In genomic region chr2:121709776-121710469, GRCh38 we compare ENCODE assay signal across 19 cellular contexts. TPM values are rescaled to one million over a fixed set of nuclear protein-coding genes. Genes with fewer than 3 reads are reported as not detected.
DNase-seq lines count a peak whose midpoint lies in the region; ATAC-seq and TF ChIP-seq lines count a peak whose summit lies in the region.
"Had no signal": no experiment of that assay in that cellular context is flagged by ENCODE, and none has a peak within 500 bp of the region (broad histone marks: within the 10 kb centered on the region; RNA-seq: fewer than 3 reads in every experiment).

No MANE protein-coding gene starts in this region.

- no TSS peak for BruUV-seq in HCT116 (replicated peaks; lab: Mats Ljungman, UMichigan)

- H3K9me3 ChIP-seq in HCT116 (ENCODE audit: control insufficient read depth in 1 of 2, insufficient read depth in 1 of 2, low read depth in 1 of 2, low read length in 2 of 2) (no peaks in the 10 kb centered on the region), neuronal stem cell (replicated peaks in 1 of 2; ENCODE audit: control insufficient read depth in 2 of 2, insufficient read depth in 1 of 2, low read depth in 1 of 2, low read length in 2 of 2) (no peaks in the 10 kb centered on the region)
- H3K9me3 ChIP-seq: MG63, SJCRH30 had no signal

- ATAC-seq in HCT116 = no peak
- ATAC-seq in foreskin keratinocyte = peak; percentile 21
- no peak for ATAC-seq in T-cell (replicated peaks in 1 of 4)
- no peak for ATAC-seq in GM19455 (IDR thresholded peaks at IDR 0.05; ENCODE audit: unreplicated experiment)

- no CpG with 5 or more reads among the region's 11 CpGs for WGBS in neuronal stem cell (ENCODE audit: extremely low coverage in 2 of 2, insufficient read length in 2 of 2, insufficient replicate concordance in 1 of 2), 2 donors

- no peak overlapping the region for H3K14ac ChIP-seq in neuronal stem cell (ENCODE audit: low read length)

- no peak for DNase-seq in HCT116 (ENCODE audit: low read depth, low spot score)
- peak; percentile 55 for DNase-seq in SW480 (ENCODE audit: low spot score)
- DNase-seq in foreskin keratinocyte = no peak
- DNase-seq in neuronal stem cell (ENCODE audit: low spot score) = no peak
- no peak for DNase-seq in T-cell
- no peak for DNase-seq in GM13977 (ENCODE audit: low spot score)
- DNase-seq: ACHN, AML-193, COR-L47, DMS153, GOT3, HFFc6, MG63, NCI-H1092, NCI-H146, NCI-H2081 treated with DMSO at 0.1 percent for 48 hours, NCI-H510A, SJCRH30 had no signal

- H3K27me3 ChIP-seq in HCT116 (ENCODE audit: insufficient read depth, low read length) (no peaks in the 10 kb centered on the region), foreskin keratinocyte (no peaks in the 10 kb centered on the region), neuronal stem cell (ENCODE audit: control insufficient read depth in 3 of 3, insufficient read depth in 3 of 3, low read depth in 1 of 3, low read length in 3 of 3) (peaks cover 0 to 3% (median 0%) of the 10 kb centered on the region in 3 experiments)
- H3K27me3 ChIP-seq: MG63, SJCRH30 had no signal

- H3K4me1 Mint-ChIP-seq in T-cell = no peaks in the 10 kb centered on the region

- H2BK15ac ChIP-seq in neuronal stem cell (ENCODE audit: low read length) = no peak overlapping the region

- no peak overlapping the region for H2BK120ac ChIP-seq in neuronal stem cell (ENCODE audit: low read depth, low read length)

- TF ChIP-seq CTCF in HCT116 (IDR thresholded peaks at IDR 0.05 in 2 of 3, conservative IDR thresholded peaks at IDR 0.05 in 1 of 3; ENCODE audit: borderline replicate concordance in 1 of 3, insufficient read depth in 1 of 3, low read depth in 2 of 3, low read length in 2 of 3) (no peak), foreskin keratinocyte (conservative IDR thresholded peaks at IDR 0.05) (no peak), GM13977 (IDR thresholded peaks at IDR 0.05; ENCODE audit: extremely low read depth, insufficient read depth, missing control alignments) (no peak)

- POLR2A ChIA-PET in HCT116 (lab: Charles Lee) = interaction anchor here (1.6 kb wide), 1 partner anchor 10 kb away, joined by 4 read pairs; no protein-coding TSS in a partner anchor
- POLR2A ChIA-PET in T-cell (lab: Charles Lee) = no interaction called here

- no peak for TF ChIP-seq POLR2A in HCT116 (IDR thresholded peaks at IDR 0.05; ENCODE audit: borderline replicate concordance, extremely low read depth, insufficient read depth, insufficient read length)

- no peaks in the 10 kb centered on the region for H3K36me3 Mint-ChIP-seq in T-cell

- CTCF ChIA-PET in HCT116 (lab: Charles Lee) (no interaction called here), T-cell (lab: Charles Lee) (no interaction called here)

- no peak overlapping the region for H4K8ac ChIP-seq in neuronal stem cell (ENCODE audit: low read depth, low read length)

- intact Hi-C loops in HCT116 (cut with micrococcal nuclease) = loop anchor here (10.0 kb wide), 1 partner anchor 625 kb away; no protein-coding TSS in a partner anchor

- H3K36me3 ChIP-seq in HCT116 (ENCODE audit: control insufficient read depth in 1 of 2, insufficient read depth in 2 of 2, low read length in 2 of 2) (no peaks in the 10 kb centered on the region), neuronal stem cell (replicated peaks in 1 of 2; ENCODE audit: control insufficient read depth in 2 of 2, insufficient read depth in 2 of 2, low read length in 2 of 2) (no peaks in the 10 kb centered on the region)
- H3K36me3 ChIP-seq: MG63, SJCRH30 had no signal

- in situ Hi-C loops in GM13977 (cut with MboI; ENCODE audit: low pct_unique_long_range_greater_than_20kb, low sequenced_read_pairs, unreplicated experiment) = loop anchor here (10.0 to 25.0 kb wide), 2 partner anchors 175 to 323 kb away; partner anchors contain the start of gene RNU4ATAC

- H3K9me2 ChIP-seq in HCT116 (ENCODE audit: insufficient read depth) = no peaks in the 10 kb centered on the region

- no peak overlapping the region for H3K27ac Mint-ChIP-seq in T-cell

- no peaks in the 10 kb centered on the region for H3K79me2 ChIP-seq in HCT116 (ENCODE audit: insufficient read depth, low read length)

- H3K4ac ChIP-seq in neuronal stem cell (ENCODE audit: low read length) = no peak overlapping the region

- RAD21 ChIA-PET in HCT116 (lab: Charles Lee; ENCODE audit: low non-redundant PET in 1 of 2, low total read pairs in 2 of 2, uncharacterized antibody in 2 of 2, unreplicated experiment in 2 of 2) = no interaction called here

- H3K27ac ChIP-seq in HCT116 (ENCODE audit: low read depth, low read length) (no peak overlapping the region), foreskin keratinocyte (no peak overlapping the region), neuronal stem cell (replicated peaks; ENCODE audit: low read length) (no peak overlapping the region)
- H3K27ac ChIP-seq: SJCRH30 had no signal

- H3K4me2 ChIP-seq in HCT116 (ENCODE audit: low read length) (peak overlapping the region; percentile 35; the same call in 1 of the 2 replicates), neuronal stem cell (ENCODE audit: insufficient read depth, low read length, poor library complexity, severe bottlenecking) (no peak overlapping the region)

- H3K9ac ChIP-seq in HCT116 (ENCODE audit: low read length) (no peak overlapping the region), neuronal stem cell (ENCODE audit: low read depth, low read length, poor library complexity) (no peak overlapping the region)

- H4K20me1 ChIP-seq in HCT116 (ENCODE audit: insufficient read depth) = no peaks in the 10 kb centered on the region

- no peak for TF ChIP-seq RAD21 in HCT116 (IDR thresholded peaks at IDR 0.05; ENCODE audit: low read depth)

- no peak overlapping the region for H2BK12ac ChIP-seq in neuronal stem cell (ENCODE audit: low read length)

- no peak overlapping the region for H3K18ac ChIP-seq in neuronal stem cell (ENCODE audit: low read length)

- H2BK5ac ChIP-seq in neuronal stem cell (ENCODE audit: low read length) = no peak overlapping the region

- H2AK5ac ChIP-seq in neuronal stem cell (ENCODE audit: low read depth, low read length) = no peak overlapping the region

- no peaks in the 10 kb centered on the region for H3K27me3 Mint-ChIP-seq in T-cell

- H4K91ac ChIP-seq in neuronal stem cell (ENCODE audit: low read depth, low read length, poor library complexity) = no peak overlapping the region

- no peak overlapping the region for H3K23ac ChIP-seq in neuronal stem cell (ENCODE audit: low read depth, low read length, poor library complexity)

- peaks cover 3 to 14% of the 10 kb centered on the region in 2 experiments; a peak in 2 of 4 replicates for H3K4me1 ChIP-seq in HCT116 (ENCODE audit: control insufficient read depth in 1 of 2, insufficient read depth in 2 of 2, low read length in 2 of 2)
- no peaks in the 10 kb centered on the region for H3K4me1 ChIP-seq in foreskin keratinocyte
- H3K4me1 ChIP-seq in neuronal stem cell (ENCODE audit: control insufficient read depth in 2 of 2, insufficient read depth in 1 of 2, low read depth in 1 of 2, low read length in 2 of 2) = peaks cover 4 to 7% of the 10 kb centered on the region in 2 donors

- H3K4me3 ChIP-seq in HCT116 (replicated peaks in 1 of 2; ENCODE audit: low read depth in 1 of 2, low read length in 2 of 2) (no peak overlapping the region), neuronal stem cell (ENCODE audit: low read length in 2 of 2) (no peak overlapping the region)
- H3K4me3 ChIP-seq: MG63, SJCRH30 had no signal

- no peak overlapping the region for H3K4me3 Mint-ChIP-seq in T-cell

- H2AFZ ChIP-seq in HCT116 (ENCODE audit: low read depth, low read length, poor library complexity, severe bottlenecking) (no peak overlapping the region), neuronal stem cell (ENCODE audit: low read length) (peak overlapping the region; percentile 31)

- no peaks in the 10 kb centered on the region for H3K9me3 Mint-ChIP-seq in T-cell
- H3K9me3 Mint-ChIP-seq: HFFc6 had no signal

- H3K79me1 ChIP-seq in neuronal stem cell (ENCODE audit: low read depth, low read length) = peaks cover 1% of the 10 kb centered on the region

TF ChIP-seq in HCT116, 20 proteins besides CTCF, POLR2A, EP300 and RAD21 (continues in another document):
- TF ChIP-seq ZNF274 (IDR thresholded peaks at IDR 0.05; ENCODE audit: low read depth, low read length) (no peak), CBX3 (IDR thresholded peaks at IDR 0.05; ENCODE audit: low read depth) (no peak), EGR1 (IDR thresholded peaks at IDR 0.05; ENCODE audit: low read depth) (no peak), SP1 (IDR thresholded peaks at IDR 0.05; ENCODE audit: low read depth) (no peak), EZH2phosphoT487 (IDR thresholded peaks at IDR 0.05; ENCODE audit: borderline replicate concordance) (no peak), ATF3 (IDR thresholded peaks at IDR 0.05) (no peak), SIN3A (IDR thresholded peaks at IDR 0.05; ENCODE audit: low read depth) (no peak)

RNA-seq across cellular contexts. Expression of gene NIFK, which starts 26.8 kb away (rescaled TPM):
- total RNA-seq in HCT116 (2021; ENCODE audit: unreplicated experiment) = 93.2 TPM
- polyA plus RNA-seq in HCT116 (2012) = 18.2 and 28.3 TPM in 2 replicates
- total RNA-seq in foreskin keratinocyte = 59.9 and 68.3 TPM in 2 replicates
- 80.4 and 95.5 TPM in 2 replicates for polyA plus RNA-seq in foreskin keratinocyte
- polyA plus RNA-seq in neuronal stem cell (2013, experiment 1 of 2) = 71.9 TPM
- polyA plus RNA-seq in neuronal stem cell (2013, experiment 2 of 2) = 72.4 TPM
- 10 to 100 TPM; 29.0 to 60.0 (median 53.9) TPM for total RNA-seq in T-cell

RNA-seq across cellular contexts. Expression of gene TSN, which starts 45.5 kb away (rescaled TPM):
- total RNA-seq in HCT116 (2021; ENCODE audit: unreplicated experiment) = 91.5 TPM
- 26.6 and 32.7 TPM in 2 replicates for polyA plus RNA-seq in HCT116 (2012)
- 54.5 and 57.8 TPM in 2 replicates for total RNA-seq in foreskin keratinocyte
- polyA plus RNA-seq in foreskin keratinocyte = 32.4 and 38.8 TPM in 2 replicates
- 32.2 TPM for polyA plus RNA-seq in neuronal stem cell (2013, experiment 1 of 2)
- 30.0 TPM for polyA plus RNA-seq in neuronal stem cell (2013, experiment 2 of 2)
- 10 to 100 TPM; 45.3 to 58.1 (median 48.4) TPM for total RNA-seq in T-cell
